8 cellular contexts compared by ENCODE assay signal in genomic region chr3:133574260-133574881, GRCh38. TPM values are rescaled to one million over a fixed set of nuclear protein-coding genes. Genes with fewer than 3 reads are reported as not detected.
A peak's percentile ranks its signal among the peaks of the same experiment; 100 is the strongest.
DNase-seq lines count a peak whose midpoint lies in the region; ATAC-seq and TF ChIP-seq lines count a peak whose summit lies in the region.

No MANE protein-coding gene starts in this region.

- H3K27ac ChIP-seq in prostate gland, result peak overlapping the region; percentile 92
- peak overlapping the region; percentile 90 for H3K27ac ChIP-seq in vagina

- CTCF ChIA-PET in activated naive CD4-positive, alpha-beta T cell treated with anti-CD3 and anti-CD28 coated beads, Interleukin-2, amount 10 ng/mL, durations not matched to agents 7 days and 5 days (lab: Charles Lee), result interaction anchor here (0.7 to 7.1 kb wide), 8 partner anchors 10 to 848 kb away, joined by 3 to 84 read pairs (median 4); no protein-coding TSS in a partner anchor

- H3K36me3 ChIP-seq in ES-I3 (ENCODE audit: insufficient read depth, low read length) (peaks cover 26% of the 10 kb centered on the region), NT2/D1 (ENCODE audit: insufficient read depth, insufficient read length, low read length) (peaks cover 45% of the 10 kb centered on the region), prostate gland (no peaks in the 10 kb centered on the region), vagina (peaks cover 0 to 33% of the 10 kb centered on the region in 2 donors)

- H3K27me3 Mint-ChIP-seq in activated naive CD4-positive, alpha-beta T cell treated with anti-CD3 and anti-CD28 coated beads, Interleukin-2, amount 10 ng/mL, durations not matched to agents 7 days and 5 days, result no peaks in the 10 kb centered on the region

- DNase-seq in HCEC 1CT (peak; percentile 71), NT2/D1 (ENCODE audit: low read depth, low spot score) (peak; percentile 30), Right ventricle myocardium superior (peak; percentile 84), prostate gland (ENCODE audit: low spot score) (peak; percentile 53), vagina (ENCODE audit: extremely low spot score in 2 of 2) (no peak), GF-D8 (lab: John Stamatoyannopoulos, UW) (no peak)
- peak; percentile 78 for DNase-seq in activated naive CD4-positive, alpha-beta T cell treated with anti-CD3 and anti-CD28 coated beads, Interleukin-2, amount 10 ng/mL, durations not matched to agents 7 days and 5 days

- WGBS in prostate gland, result under 1% methylated on average over 26 of the region's 54 CpGs

- no peaks in the 10 kb centered on the region for H3K9me3 Mint-ChIP-seq in activated naive CD4-positive, alpha-beta T cell treated with anti-CD3 and anti-CD28 coated beads, Interleukin-2, amount 10 ng/mL, durations not matched to agents 7 days and 5 days

- H3K4me1 ChIP-seq in ES-I3 (ENCODE audit: insufficient read depth, low read length), result peaks cover 19% of the 10 kb centered on the region
- no peaks in the 10 kb centered on the region for H3K4me1 ChIP-seq in NT2/D1 (ENCODE audit: insufficient read depth, insufficient read length)
- H3K4me1 ChIP-seq in prostate gland (replicated peaks), result peaks cover 9% of the 10 kb centered on the region
- peaks cover 51% of the 10 kb centered on the region for H3K4me1 ChIP-seq in vagina

- H3K9me3 ChIP-seq in ES-I3 (ENCODE audit: control insufficient read depth, insufficient read depth, low read length) (no peaks in the 10 kb centered on the region), NT2/D1 (ENCODE audit: insufficient read depth, low read length) (no peaks in the 10 kb centered on the region), prostate gland (no peaks in the 10 kb centered on the region), vagina (no peaks in the 10 kb centered on the region)

- peak overlapping the region; percentile 88 for H3K4me3 Mint-ChIP-seq in activated naive CD4-positive, alpha-beta T cell treated with anti-CD3 and anti-CD28 coated beads, Interleukin-2, amount 10 ng/mL, durations not matched to agents 7 days and 5 days

- peaks cover 65% of the 10 kb centered on the region for H3K4me1 Mint-ChIP-seq in activated naive CD4-positive, alpha-beta T cell treated with anti-CD3 and anti-CD28 coated beads, Interleukin-2, amount 10 ng/mL, durations not matched to agents 7 days and 5 days

- peaks cover 47% of the 10 kb centered on the region for H3K36me3 Mint-ChIP-seq in activated naive CD4-positive, alpha-beta T cell treated with anti-CD3 and anti-CD28 coated beads, Interleukin-2, amount 10 ng/mL, durations not matched to agents 7 days and 5 days

- TF ChIP-seq CTCF in prostate gland (IDR thresholded peaks at IDR 0.05), result peak in 1 of 4 experiments; percentile 20
- TF ChIP-seq CTCF in vagina (IDR thresholded peaks at IDR 0.05), result no peak

- no peaks in the 10 kb centered on the region for H3K27me3 ChIP-seq in NT2/D1 (ENCODE audit: insufficient read depth, insufficient read length)
- no peaks in the 10 kb centered on the region for H3K27me3 ChIP-seq in prostate gland (replicated peaks; ENCODE audit: insufficient read depth)
- H3K27me3 ChIP-seq in vagina, result no peaks in the 10 kb centered on the region

- intact Hi-C loops in Right ventricle myocardium superior (cut with DNase I), result loop anchor here (10.0 kb wide), 1 partner anchor 110 kb away; no protein-coding TSS in a partner anchor
- intact Hi-C loops in prostate gland (cut with DNase I), result loop anchor here (10.0 kb wide), 1 partner anchor 100 kb away; no protein-coding TSS in a partner anchor
- intact Hi-C loops in vagina (cut with DNase I), result loop anchor here (5.0 kb wide), 1 partner anchor 852 kb away; the partner anchor contains the start of gene NPHP3

- H3K4me3 ChIP-seq in NT2/D1 (ENCODE audit: insufficient read length, low read depth) (peak overlapping the region; percentile 59), prostate gland (peak overlapping the region; percentile 63 to 84), vagina (peak overlapping the region; percentile 73 to 93)

- TF ChIP-seq POLR2A in prostate gland (IDR thresholded peaks at IDR 0.05) (peak; percentile 70), vagina (IDR thresholded peaks at IDR 0.05) (peak in 1 of 2 donors; percentile 24)

- ATAC-seq in Right ventricle myocardium superior (ENCODE audit: poor library complexity), result peak; percentile 57

- H3K27ac Mint-ChIP-seq in activated naive CD4-positive, alpha-beta T cell treated with anti-CD3 and anti-CD28 coated beads, Interleukin-2, amount 10 ng/mL, durations not matched to agents 7 days and 5 days, result peak overlapping the region; percentile 96

- H3K9ac ChIP-seq in ES-I3 (ENCODE audit: low read depth, low read length) (peak overlapping the region; percentile 96), NT2/D1 (ENCODE audit: insufficient read length, low read depth) (peak overlapping the region; percentile 96)

RNA-seq across cellular contexts. Expression of gene CDV3, which starts 0.9 kb away (rescaled TPM):
- total RNA-seq in Right ventricle myocardium superior, result 145 TPM
- 100 to 1,000 TPM in 1 of 2 donors, 10 to 100 TPM in 1; 68.8 to 105 TPM for total RNA-seq in prostate gland
- 55.0 TPM for total RNA-seq in vagina

Comparison
In these comparisons a context has a peak if more than half of its experiments do, and no peak if none do; other contexts are left out.
1. DNase-seq: peak in HCEC 1CT (single experiment), NT2/D1 (single experiment), activated naive CD4-positive, alpha-beta T cell treated with anti-CD3 and anti-CD28 coated beads, Interleukin-2, amount 10 ng/mL, durations not matched to agents 7 days and 5 days (single experiment), Right ventricle myocardium superior (single experiment) and prostate gland (single experiment); none in vagina (0 of 2) and GF-D8 (single experiment).
2. Peak in every context shown above with its lines, with median percentiles within 50 percentile points of each other: H3K4me3 ChIP-seq.